In genomic region chr3:172646439-172647015, GRCh38 we compare ENCODE assay signal across 1 cellular context.
TF ChIP-seq lines count a peak whose summit lies in the region.

No MANE protein-coding gene starts in this region.

TF ChIP-seq in GM23338, 12 proteins besides CTCF, POLR2A, EP300 and RAD21 (continued from another document):
- TF ChIP-seq ZNF462 (CRISPR knock-in tag; IDR thresholded peaks at IDR 0.05) (no peak), EZH2phosphoT487 (IDR thresholded peaks at IDR 0.05; ENCODE audit: unreplicated experiment) (no peak)
TF ChIP-seq in GM23338: peak in this region for 0.
